12 cellular contexts compared by ENCODE assay signal in the genomic region with DNA sequence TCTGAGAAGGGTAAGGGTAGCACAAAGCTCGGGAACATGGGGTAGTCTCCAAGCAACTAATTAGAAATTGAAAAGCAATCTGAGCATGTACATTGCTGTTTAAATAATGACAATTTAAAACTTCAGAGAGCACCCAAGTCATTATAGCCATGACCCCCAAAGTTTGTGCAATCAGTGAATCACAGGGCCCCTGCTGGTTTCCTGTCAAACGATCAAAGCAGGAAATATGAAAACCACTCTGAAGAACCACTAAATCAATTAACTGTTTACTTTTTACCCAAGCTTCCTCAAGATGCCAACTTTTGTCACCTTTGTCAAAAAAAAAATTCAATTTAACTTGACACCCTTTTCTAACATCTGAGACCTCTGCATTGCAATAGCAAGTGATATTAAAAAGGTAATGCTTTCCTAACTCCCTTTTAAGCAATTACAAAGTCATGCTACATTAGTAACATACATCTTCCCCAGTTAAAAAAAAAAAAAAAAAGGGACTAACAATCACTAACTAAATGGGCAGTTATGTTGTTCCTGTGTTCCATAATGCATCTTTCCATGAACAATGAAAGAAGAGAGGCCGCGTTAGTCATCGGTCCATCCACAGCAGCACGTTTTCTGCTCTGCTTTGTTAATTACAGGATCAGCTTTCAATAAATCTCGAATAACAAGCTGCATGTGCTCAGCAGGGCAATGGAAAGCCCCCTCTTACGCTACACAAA.
DNase-seq lines count a peak whose midpoint lies in the region; TF ChIP-seq lines count a peak whose summit lies in the region.
"Had no signal": no experiment of that assay in that cellular context is flagged by ENCODE, and none has a peak within 500 bp of the region (broad histone marks: within the 10 kb centered on the region; RNA-seq: fewer than 3 reads in every experiment).

No MANE protein-coding gene starts in this region.

- POLR2A ChIA-PET in A673 (lab: Charles Lee; ENCODE audit: low non-redundant PET) (no interaction called here), HEK293 (lab: Yijun Ruan, JAX) (no interaction called here)

- DNase-seq in A673 (ENCODE audit: low spot score) (peak; percentile 90), NCI-H748 (lab: John Stamatoyannopoulos, UW; ENCODE audit: unreplicated experiment) (peak; percentile 98), DMS79 treated with DMSO at 0.1 percent for 48 hours (lab: John Stamatoyannopoulos, UW) (no peak), erythroblast (lab: John Stamatoyannopoulos, UW) (no peak)
- DNase-seq in activated naive CD4-positive, alpha-beta T cell treated with anti-CD3 and anti-CD28 coated beads, Interleukin-2, amount 50 U/mL, for 16 hours: no peak
- DNase-seq in stimulated activated CD4-positive, alpha-beta T cell treated with anti-CD3 and anti-CD28 coated beads, Interleukin-4, amount 100 ng/mL, for 1 hour: no peak
- DNase-seq: left ventricle myocardium inferior, NCI-H1930 had no signal

- no peaks in the 10 kb centered on the region for H3K9me3 ChIP-seq in A673 (ENCODE audit: low read depth, low read length, poor library complexity, severe bottlenecking)
- H3K9me3 ChIP-seq in HEK293 (ENCODE audit: control insufficient read depth, insufficient read depth, low read depth, low read length): no peaks in the 10 kb centered on the region
- H3K9me3 ChIP-seq: left ventricle myocardium inferior had no signal

- peaks cover 37% of the 10 kb centered on the region for H3K4me1 Mint-ChIP-seq in brain

- intact Hi-C loops in A673 (cut with micrococcal nuclease; ENCODE audit: unreplicated experiment): loop anchor here (2.0 to 5.0 kb wide), 3 partner anchors 58 to 548 kb away; a partner anchor contains a TSS

- no peaks in the 10 kb centered on the region for H3K9me3 Mint-ChIP-seq in brain

- no peaks in the 10 kb centered on the region for H3K27me3 Mint-ChIP-seq in brain

- no peaks in the 10 kb centered on the region for H3K36me3 ChIP-seq in A673 (ENCODE audit: insufficient read depth, low read length, poor library complexity, severe bottlenecking)
- H3K36me3 ChIP-seq in HEK293 (ENCODE audit: control insufficient read depth in 2 of 2, insufficient read depth in 1 of 2, low read length in 2 of 2): no peaks in the 10 kb centered on the region

- CTCF ChIA-PET in A673 (lab: Charles Lee): no interaction called here
- CTCF ChIA-PET in HEK293 (lab: Yijun Ruan, JAX): interaction anchor here (0.6 kb wide), 1 partner anchor 1273 kb away, joined by 4 read pairs; no protein-coding TSS in a partner anchor

- H3K27ac ChIP-seq in A673 (ENCODE audit: low read depth, low read length, poor library complexity, severe bottlenecking): peak overlapping the region; percentile 46
- no peak overlapping the region for H3K27ac ChIP-seq in HEK293 (ENCODE audit: extremely low read depth, low read depth, low read length)
- H3K27ac ChIP-seq: C4-2B, epithelial cell of prostate, left ventricle myocardium inferior had no signal

- TF ChIP-seq POLR2A in erythroblast (IDR thresholded peaks at IDR 0.05; ENCODE audit: low read length): no peak

- no TSS peak for BruUV-seq in A673 (replicated peaks; lab: Mats Ljungman, UMichigan)

- TF ChIP-seq CTCF in A673 (conservative IDR thresholded peaks at IDR 0.05; ENCODE audit: low read depth, low read length) (no peak), HEK293 (tag by site-specific recombination; IDR thresholded peaks at IDR 0.05) (no peak), brain (conservative IDR thresholded peaks at IDR 0.05) (no peak)

- H3K4me3 ChIP-seq in A673 (ENCODE audit: low read depth, low read length, poor library complexity, severe bottlenecking) (no peak overlapping the region), HEK293 (ENCODE audit: low read depth, low read length) (no peak overlapping the region)
- H3K4me3 ChIP-seq: left ventricle myocardium inferior had no signal

- H3K27me3 ChIP-seq in A673 (replicated peaks; ENCODE audit: insufficient read depth, low read depth, low read length, poor library complexity): no peaks in the 10 kb centered on the region

- no peak overlapping the region for H3K4me3 Mint-ChIP-seq in brain

- H3K4me1 ChIP-seq in A673 (ENCODE audit: insufficient read depth, low read length, poor library complexity, severe bottlenecking): peaks cover 81% of the 10 kb centered on the region
- peaks cover 12% of the 10 kb centered on the region for H3K4me1 ChIP-seq in HEK293 (ENCODE audit: control insufficient read depth, insufficient read depth, low read length)
- H3K4me1 ChIP-seq: left ventricle myocardium inferior had no signal

- H3K36me3 Mint-ChIP-seq in brain: peaks cover 25% of the 10 kb centered on the region

- peak overlapping the region in 4 of 5 experiments; percentile 10 to 35 (median 14) for H3K27ac Mint-ChIP-seq in brain

TF ChIP-seq in HEK293, 187 proteins besides CTCF, POLR2A, EP300 and RAD21 (continues in another document):
- TF ChIP-seq TRIM28 (IDR thresholded peaks at IDR 0.05; ENCODE audit: borderline replicate concordance, low read length) (0 out of 2 replicates have a peak, but pooled peaks have one; percentile 15), ZNF266 (tag by site-specific recombination; IDR thresholded peaks at IDR 0.05; ENCODE audit: low read depth) (no peak), ZNF561 (tag by site-specific recombination; IDR thresholded peaks at IDR 0.05; ENCODE audit: borderline replicate concordance) (no peak), SCRT1 (tag by site-specific recombination; IDR thresholded peaks at IDR 0.05; ENCODE audit: borderline replicate concordance) (no peak), ZEB2 (tag by site-specific recombination; IDR thresholded peaks at IDR 0.05) (peak; percentile 50; the same call in 1 of the 2 replicates), ZNF202 (tag by site-specific recombination; IDR thresholded peaks at IDR 0.05; ENCODE audit: borderline replicate concordance) (no peak), ZNF596 (tag by site-specific recombination; IDR thresholded peaks at IDR 0.05) (no peak), HOXA7 (CRISPR knock-in tag; IDR thresholded peaks at IDR 0.05; ENCODE audit: borderline replicate concordance) (no peak), ZNF132 (tag by site-specific recombination; IDR thresholded peaks at IDR 0.05; ENCODE audit: borderline replicate concordance) (no peak), GLI2 (tag by site-specific recombination; IDR thresholded peaks at IDR 0.05; ENCODE audit: borderline replicate concordance, low read depth) (no peak), FEZF1 (tag by site-specific recombination; IDR thresholded peaks at IDR 0.05) (peak; percentile 58), ZNF416 (tag by site-specific recombination; IDR thresholded peaks at IDR 0.05) (no peak), ZBTB7A (tag by site-specific recombination; IDR thresholded peaks at IDR 0.05; ENCODE audit: low read depth) (no peak), OVOL3 (tag by site-specific recombination; IDR thresholded peaks at IDR 0.05) (no peak), ZFP69B (tag by site-specific recombination; IDR thresholded peaks at IDR 0.05) (0 out of 2 replicates have a peak, but pooled peaks have one; percentile 45), ZNF776 (tag by site-specific recombination; IDR thresholded peaks at IDR 0.05; ENCODE audit: borderline replicate concordance) (no peak), ZNF544 (tag by site-specific recombination; IDR thresholded peaks at IDR 0.05) (no peak), ZBTB17 (tag by site-specific recombination; IDR thresholded peaks at IDR 0.05) (0 out of 2 replicates have a peak, but pooled peaks have one; percentile 13), REPIN1 (tag by site-specific recombination; IDR thresholded peaks at IDR 0.05; ENCODE audit: low read depth) (no peak)
- TF ChIP-seq, protein P1, sequence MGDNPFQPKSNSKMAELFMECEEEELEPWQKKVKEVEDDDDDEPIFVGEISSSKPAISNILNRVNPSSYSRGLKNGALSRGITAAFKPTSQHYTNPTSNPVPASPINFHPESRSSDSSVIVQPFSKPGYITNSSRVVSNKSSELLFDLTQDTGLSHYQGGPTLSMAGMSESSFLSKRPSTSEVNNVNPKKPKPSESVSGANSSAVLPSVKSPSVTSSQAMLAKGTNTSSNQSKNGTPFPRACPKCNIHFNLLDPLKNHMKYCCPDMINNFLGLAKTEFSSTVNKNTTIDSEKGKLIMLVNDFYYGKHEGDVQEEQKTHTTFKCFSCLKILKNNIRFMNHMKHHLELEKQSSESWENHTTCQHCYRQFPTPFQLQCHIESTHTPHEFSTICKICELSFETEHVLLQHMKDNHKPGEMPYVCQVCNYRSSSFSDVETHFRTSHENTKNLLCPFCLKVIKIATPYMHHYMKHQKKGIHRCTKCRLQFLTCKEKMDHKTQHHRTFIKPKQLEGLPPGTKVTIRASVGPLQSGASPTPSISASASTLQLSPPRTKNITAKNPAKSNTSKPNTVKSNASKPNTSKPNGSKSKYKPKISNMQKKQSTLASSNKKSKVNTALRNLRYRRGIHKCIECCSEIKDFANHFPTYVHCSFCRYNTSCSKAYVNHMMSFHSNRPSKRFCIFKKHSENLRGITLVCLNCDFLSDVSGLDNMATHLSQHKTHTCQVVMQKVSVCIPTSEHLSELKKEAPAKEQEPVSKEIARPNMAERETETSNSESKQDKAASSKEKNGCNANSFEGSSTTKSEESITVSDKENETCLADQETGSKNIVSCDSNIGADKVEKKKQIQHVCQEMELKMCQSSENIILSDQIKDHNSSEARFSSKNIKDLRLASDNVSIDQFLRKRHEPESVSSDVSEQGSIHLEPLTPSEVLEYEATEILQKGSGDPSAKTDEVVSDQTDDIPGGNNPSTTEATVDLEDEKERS (tag by site-specific recombination; IDR thresholded peaks at IDR 0.05): no peak
- TF ChIP-seq, protein P2, sequence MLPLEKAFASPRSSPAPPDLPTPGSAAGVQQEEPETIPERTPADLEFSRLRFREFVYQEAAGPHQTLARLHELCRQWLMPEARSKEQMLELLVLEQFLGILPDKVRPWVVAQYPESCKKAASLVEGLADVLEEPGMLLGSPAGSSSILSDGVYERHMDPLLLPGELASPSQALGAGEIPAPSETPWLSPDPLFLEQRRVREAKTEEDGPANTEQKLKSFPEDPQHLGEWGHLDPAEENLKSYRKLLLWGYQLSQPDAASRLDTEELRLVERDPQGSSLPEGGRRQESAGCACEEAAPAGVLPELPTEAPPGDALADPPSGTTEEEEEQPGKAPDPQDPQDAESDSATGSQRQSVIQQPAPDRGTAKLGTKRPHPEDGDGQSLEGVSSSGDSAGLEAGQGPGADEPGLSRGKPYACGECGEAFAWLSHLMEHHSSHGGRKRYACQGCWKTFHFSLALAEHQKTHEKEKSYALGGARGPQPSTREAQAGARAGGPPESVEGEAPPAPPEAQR (tag by site-specific recombination; IDR thresholded peaks at IDR 0.05): no peak

Comparison
In these comparisons a context has a peak if more than half of its experiments do, and no peak if none do; other contexts are left out.
1. DNase-seq: peak in A673 (single experiment) and NCI-H748 (single experiment); none in DMS79 treated with DMSO at 0.1 percent for 48 hours (single experiment), erythroblast (0 of 2), activated naive CD4-positive, alpha-beta T cell treated with anti-CD3 and anti-CD28 coated beads, Interleukin-2, amount 50 U/mL, for 16 hours (single experiment) and stimulated activated CD4-positive, alpha-beta T cell treated with anti-CD3 and anti-CD28 coated beads, Interleukin-4, amount 100 ng/mL, for 1 hour (single experiment).